Comparison of ENCODE assay signal across 33 cellular contexts in genomic region chr4:108887034-108887433, GRCh38.
"Had no signal": no experiment of that assay in that cellular context is flagged by ENCODE, and none has a peak within 500 bp of the region (broad histone marks: within the 10 kb centered on the region; RNA-seq: fewer than 3 reads in every experiment).

No MANE protein-coding gene starts in this region.

- H3K9me3 ChIP-seq: ascending aorta, gastrocnemius medialis, heart left ventricle had no signal

- H3K4me1 ChIP-seq: ascending aorta, gastrocnemius medialis, heart left ventricle had no signal

- H3K27me3 ChIP-seq: ascending aorta, brain microvascular endothelial cell, dorsolateral prefrontal cortex, foreskin keratinocyte, gastrocnemius medialis, heart left ventricle had no signal

- DNase-seq: activated B cell treated with CpG ODN at 0.5 μM for 24 hours; activated CD4-positive, alpha-beta memory T cell treated with anti-CD3 and anti-CD28 coated beads for 36 hours; activated CD4-positive, alpha-beta T cell treated with anti-CD3 and anti-CD28 coated beads for 48 hours; activated CD8-positive, alpha-beta memory T cell treated with anti-CD3 and anti-CD28 coated beads, Interleukin-2, amount 50 U/mL, for 48 hours; activated CD8-positive, alpha-beta T cell treated with anti-CD3 and anti-CD28 coated beads, Interleukin-2, amount 10 ng/mL, durations not matched to agents 7 days and 5 days; activated gamma-delta T cell; activated naive CD4-positive, alpha-beta T cell; activated naive CD4-positive, alpha-beta T cell treated with anti-CD3 and anti-CD28 coated beads, Interleukin-2, amount 10 ng/mL, durations not matched to agents 7 days and 5 days; activated naive CD8-positive, alpha-beta T cell treated with anti-CD3 and anti-CD28 coated beads, Interleukin-2, amount 10 ng/mL, durations not matched to agents 7 days and 5 days; activated T-cell treated with anti-CD3 and anti-CD28 coated beads for 4 hours; activated T-cell treated with anti-CD3 and anti-CD28 coated beads, Interleukin-2, amount 50 U/mL, for 24 hours; activated T-cell treated with anti-CD3 and anti-CD28 coated beads, Interleukin-2, amount 50 U/mL, for 72 hours; brain microvascular endothelial cell; dorsolateral prefrontal cortex; effector memory CD4-positive, alpha-beta T cell; endodermal cell; foreskin keratinocyte; gastrocnemius medialis; glutamatergic neuron; heart left ventricle; T-helper 1 cell; T-helper 17 cell; T1000; WERI-Rb-1 had no signal

- H3K27me3 Mint-ChIP-seq: activated naive CD4-positive, alpha-beta T cell treated with anti-CD3 and anti-CD28 coated beads, Interleukin-2, amount 10 ng/mL, durations not matched to agents 7 days and 5 days; dendritic cell treated with granulocyte-macrophage colony-stimulating factor and Interleukin-4, amounts not matched to agents 40 ng/mL and 50 ng/mL, for 4 days had no signal

- H3K27ac ChIP-seq: ascending aorta, brain microvascular endothelial cell, coronary artery, dorsolateral prefrontal cortex, foreskin keratinocyte, gastrocnemius medialis, heart left ventricle, WERI-Rb-1 had no signal

- H3K36me3 Mint-ChIP-seq: activated CD4-positive, alpha-beta memory T cell treated with anti-CD3 and anti-CD28 coated beads for 36 hours; activated naive CD4-positive, alpha-beta T cell treated with anti-CD3 and anti-CD28 coated beads, Interleukin-2, amount 10 ng/mL, durations not matched to agents 7 days and 5 days; activated naive CD4-positive, alpha-beta T cell treated with anti-CD3 and anti-CD28 coated beads, Interleukin-2, amount 50 U/mL, for 72 hours; activated naive CD8-positive, alpha-beta T cell treated with anti-CD3 and anti-CD28 coated beads, Interleukin-2, amount 10 ng/mL, durations not matched to agents 7 days and 5 days had no signal

- ATAC-seq: activated CD4-positive, CD25-positive, alpha-beta regulatory T cell treated with anti-CD3 and anti-CD28 coated beads, Interleukin-2, amount 50 U/mL, for 24 hours; activated CD8-positive, alpha-beta T cell treated with anti-CD3 and anti-CD28 coated beads, Interleukin-2, amount 10 ng/mL, durations not matched to agents 7 days and 5 days; activated naive CD4-positive, alpha-beta T cell treated with anti-CD3 and anti-CD28 coated beads, Interleukin-2, amount 50 U/mL, for 72 hours; activated T-cell treated with anti-CD3 and anti-CD28 coated beads, Interleukin-2, amount 50 U/mL, for 72 hours; esophagus mucosa; foreskin keratinocyte; gastrocnemius medialis; heart left ventricle; T-helper 17 cell had no signal

- FAIRE-seq: bronchial epithelial cell had no signal

- H3K4me1 Mint-ChIP-seq: activated B cell treated with CpG ODN at 0.5 μM for 24 hours; central memory CD8-positive, alpha-beta T cell; endodermal cell; T-helper 17 cell had no signal

- H3K4me3 Mint-ChIP-seq: activated B cell treated with CpG ODN at 0.5 μM for 24 hours; activated CD4-positive, alpha-beta memory T cell treated with anti-CD3 and anti-CD28 coated beads for 36 hours; activated CD8-positive, alpha-beta T cell treated with anti-CD3 and anti-CD28 coated beads, Interleukin-2, amount 10 ng/mL, durations not matched to agents 7 days and 5 days; activated naive CD4-positive, alpha-beta T cell treated with anti-CD3 and anti-CD28 coated beads, Interleukin-2, amount 10 ng/mL, durations not matched to agents 7 days and 5 days; activated naive CD8-positive, alpha-beta T cell treated with anti-CD3 and anti-CD28 coated beads, Interleukin-2, amount 10 ng/mL, durations not matched to agents 7 days and 5 days; activated T-cell treated with anti-CD3 and anti-CD28 coated beads, Interleukin-2, amount 50 U/mL, for 24 hours; activated T-cell treated with anti-CD3 and anti-CD28 coated beads, Interleukin-2, amount 50 U/mL, for 72 hours; central memory CD8-positive, alpha-beta T cell; dendritic cell treated with granulocyte-macrophage colony-stimulating factor and Interleukin-4, amounts not matched to agents 40 ng/mL and 50 ng/mL, for 4 days; endodermal cell; T-helper 17 cell; T-helper 2 cell treated with Interferon-gamma antibody and Interleukin-4, amounts not matched to agents 5 μg/mL and 100 μg/mL, for 36 hours had no signal

- H3K4me3 ChIP-seq: ascending aorta, coronary artery, dorsolateral prefrontal cortex, gastrocnemius medialis, heart left ventricle had no signal

- H3K9me3 Mint-ChIP-seq: activated B cell treated with CpG ODN at 0.5 μM for 24 hours; activated CD4-positive, alpha-beta memory T cell treated with anti-CD3 and anti-CD28 coated beads for 36 hours; activated naive CD4-positive, alpha-beta T cell treated with anti-CD3 and anti-CD28 coated beads, Interleukin-2, amount 10 ng/mL, durations not matched to agents 7 days and 5 days; activated naive CD4-positive, alpha-beta T cell treated with anti-CD3 and anti-CD28 coated beads, Interleukin-2, amount 50 U/mL, for 72 hours; activated naive CD8-positive, alpha-beta T cell treated with anti-CD3 and anti-CD28 coated beads, Interleukin-2, amount 10 ng/mL, durations not matched to agents 7 days and 5 days; activated T-cell treated with anti-CD3 and anti-CD28 coated beads, Interleukin-2, amount 50 U/mL, for 24 hours; activated T-cell treated with anti-CD3 and anti-CD28 coated beads, Interleukin-2, amount 50 U/mL, for 72 hours; central memory CD8-positive, alpha-beta T cell; dendritic cell treated with granulocyte-macrophage colony-stimulating factor and Interleukin-4, amounts not matched to agents 40 ng/mL and 50 ng/mL, for 4 days; endodermal cell; T-helper 2 cell treated with Interferon-gamma antibody and Interleukin-4, amounts not matched to agents 5 μg/mL and 100 μg/mL, for 36 hours had no signal

- H3K27ac Mint-ChIP-seq: activated B cell treated with CpG ODN at 0.5 μM for 24 hours; activated CD4-positive, alpha-beta memory T cell treated with anti-CD3 and anti-CD28 coated beads for 36 hours; activated CD8-positive, alpha-beta T cell treated with anti-CD3 and anti-CD28 coated beads, Interleukin-2, amount 10 ng/mL, durations not matched to agents 7 days and 5 days; activated naive CD4-positive, alpha-beta T cell treated with anti-CD3 and anti-CD28 coated beads, Interleukin-2, amount 10 ng/mL, durations not matched to agents 7 days and 5 days; activated naive CD4-positive, alpha-beta T cell treated with anti-CD3 and anti-CD28 coated beads, Interleukin-2, amount 50 U/mL, for 72 hours; activated naive CD8-positive, alpha-beta T cell treated with anti-CD3 and anti-CD28 coated beads, Interleukin-2, amount 10 ng/mL, durations not matched to agents 7 days and 5 days; activated T-cell treated with anti-CD3 and anti-CD28 coated beads, Interleukin-2, amount 50 U/mL, for 24 hours; activated T-cell treated with anti-CD3 and anti-CD28 coated beads, Interleukin-2, amount 50 U/mL, for 72 hours; dendritic cell treated with granulocyte-macrophage colony-stimulating factor and Interleukin-4, amounts not matched to agents 40 ng/mL and 50 ng/mL, for 4 days; endodermal cell; T-helper 17 cell; T-helper 2 cell treated with Interferon-gamma antibody and Interleukin-4, amounts not matched to agents 5 μg/mL and 100 μg/mL, for 36 hours had no signal

- H3K36me3 ChIP-seq: ascending aorta, brain microvascular endothelial cell, gastrocnemius medialis, heart left ventricle, WERI-Rb-1 had no signal
